ENCODE assay signal across 15 cellular contexts in genomic region chr7:47320296-47320695, GRCh38.
DNase-seq lines count a peak whose midpoint lies in the region; ATAC-seq and TF ChIP-seq lines count a peak whose summit lies in the region.
"Had no signal": no experiment of that assay in that cellular context is flagged by ENCODE, and none has a peak within 500 bp of the region (broad histone marks: within the 10 kb centered on the region; RNA-seq: fewer than 3 reads in every experiment).

No MANE protein-coding gene starts in this region.

- in situ Hi-C loops in IMR-90 (cut with MboI; ENCODE audit: low sequenced_read_pairs), result no loop called here

- no peak overlapping the region for H3K18ac ChIP-seq in IMR-90 (ENCODE audit: low read depth, low read length)

- peaks cover 6% of the 10 kb centered on the region for H3K9me3 ChIP-seq in IMR-90 (ENCODE audit: control insufficient read depth, insufficient read depth, low read length)
- H3K9me3 ChIP-seq: A549 had no signal

- H3K14ac ChIP-seq in IMR-90 (replicated peaks; ENCODE audit: low read depth, low read length), result no peak overlapping the region

- no peak overlapping the region for H2BK5ac ChIP-seq in IMR-90 (ENCODE audit: low read depth, low read length, poor library complexity, severe bottlenecking)

- H2BK20ac ChIP-seq in IMR-90 (ENCODE audit: low read depth, low read length), result no peak overlapping the region

- H3K27ac Mint-ChIP-seq in Calu3 (ENCODE audit: unreplicated experiment) (peak overlapping the region; percentile 18), chondrocyte (ENCODE audit: unreplicated experiment) (peak overlapping the region; percentile 66)
- H3K27ac Mint-ChIP-seq: CD4-positive, alpha-beta T cell had no signal

- H3K9me3 Mint-ChIP-seq in Calu3 (ENCODE audit: low read depth, unreplicated experiment) (no peaks in the 10 kb centered on the region), chondrocyte (ENCODE audit: low read depth) (peaks cover 5% of the 10 kb centered on the region)
- H3K9me3 Mint-ChIP-seq: CD4-positive, alpha-beta T cell had no signal

- no peak overlapping the region for H3K4ac ChIP-seq in IMR-90 (ENCODE audit: low read depth, low read length)

- H3K4me3 Mint-ChIP-seq in Calu3 (ENCODE audit: low read depth, unreplicated experiment), result no peak overlapping the region
- no peak overlapping the region for H3K4me3 Mint-ChIP-seq in chondrocyte (ENCODE audit: unreplicated experiment)
- H3K4me3 Mint-ChIP-seq: CD4-positive, alpha-beta T cell had no signal

- H3K36me3 Mint-ChIP-seq in Calu3 (ENCODE audit: insufficient read depth, unreplicated experiment), result peaks cover 23% of the 10 kb centered on the region
- H3K36me3 Mint-ChIP-seq in chondrocyte (ENCODE audit: low read depth), result peaks cover 53% of the 10 kb centered on the region

- no peak overlapping the region for H2BK120ac ChIP-seq in IMR-90 (ENCODE audit: low read depth, low read length)

- no peak overlapping the region for H3K56ac ChIP-seq in IMR-90 (ENCODE audit: extremely low read depth, insufficient read depth, low read length)

- H2AK5ac ChIP-seq in IMR-90 (ENCODE audit: low read depth, low read length), result no peak overlapping the region

- no CpG with 5 or more reads among the region's 5 CpGs for WGBS in IMR-90 (ENCODE audit: extremely low coverage in 2 of 2, insufficient read length in 1 of 2), 2 experiments

- H4K91ac ChIP-seq in IMR-90 (ENCODE audit: insufficient read depth, low read depth, low read length), result no peak overlapping the region

- no peak for TF ChIP-seq POLR2A in IMR-90 (IDR thresholded peaks at IDR 0.05; ENCODE audit: low read depth, low read length)

- H3K27me3 Mint-ChIP-seq in Calu3 (ENCODE audit: unreplicated experiment) (no peaks in the 10 kb centered on the region), chondrocyte (ENCODE audit: low read depth) (no peaks in the 10 kb centered on the region)
- H3K27me3 Mint-ChIP-seq: CD4-positive, alpha-beta T cell had no signal

- no peak overlapping the region for H4K8ac ChIP-seq in IMR-90 (ENCODE audit: low read depth in 2 of 2, low read length in 2 of 2)

- no peak overlapping the region for H3K9ac ChIP-seq in IMR-90 (ENCODE audit: low read depth, low read length)

- H3K4me2 ChIP-seq in IMR-90 (ENCODE audit: low read depth, low read length), result no peak overlapping the region
- H3K4me2 ChIP-seq: A549, PC-9 had no signal

- no peak overlapping the region for H2AK9ac ChIP-seq in IMR-90 (replicated peaks; ENCODE audit: low read depth, low read length, poor library complexity)

- BruUV-seq in Calu3 (replicated peaks; lab: Mats Ljungman, UMichigan) (no TSS peak), IMR-90 (replicated peaks; lab: Mats Ljungman, UMichigan) (no TSS peak)

- no peak overlapping the region for H2AFZ ChIP-seq in IMR-90 (replicated peaks; ENCODE audit: low read length, poor library complexity)
- H2AFZ ChIP-seq: PC-9 had no signal

- CTCF ChIA-PET in Calu3 (lab: Charles Lee) (no interaction called here), IMR-90 (lab: Yijun Ruan, JAX) (no interaction called here)

- H3K4me1 Mint-ChIP-seq in Calu3 (ENCODE audit: low read depth, unreplicated experiment) (peaks cover 10% of the 10 kb centered on the region), chondrocyte (ENCODE audit: low read depth) (peaks cover 78% of the 10 kb centered on the region)

- H3K27ac ChIP-seq in IMR-90 (ENCODE audit: insufficient read depth, low read length), result no peak overlapping the region
- H3K27ac ChIP-seq: A549, PC-9 had no signal

- H3K27me3 ChIP-seq in IMR-90 (ENCODE audit: control insufficient read depth, insufficient read depth, low read length), result no peaks in the 10 kb centered on the region

- peaks cover 35% of the 10 kb centered on the region for H3K36me3 ChIP-seq in IMR-90 (ENCODE audit: control insufficient read depth, insufficient read depth, low read length)

- intact Hi-C loops in Calu3 (cut with micrococcal nuclease; ENCODE audit: unreplicated experiment), result no loop called here
- intact Hi-C loops in IMR-90 (cut with micrococcal nuclease), result no loop called here

- H4K5ac ChIP-seq in IMR-90 (ENCODE audit: low read depth, low read length), result no peak overlapping the region

- dilution Hi-C loops in IMR-90 (cut with HindIII; ENCODE audit: low sequenced_read_pairs, unreplicated experiment), result no loop called here

- TF ChIP-seq CTCF in Calu3 (IDR thresholded peaks at IDR 0.05; ENCODE audit: unreplicated experiment), result no peak
- no peak for TF ChIP-seq CTCF in IMR-90 (conservative IDR thresholded peaks at IDR 0.05; ENCODE audit: low read depth, low read length)
- TF ChIP-seq CTCF in chondrocyte (IDR thresholded peaks at IDR 0.05), result no peak

- no peak for TF ChIP-seq RAD21 in IMR-90 (IDR thresholded peaks at IDR 0.05; ENCODE audit: low read length)

- POLR2A ChIA-PET in IMR-90 (lab: Charles Lee; ENCODE audit: unreplicated experiment), result no interaction called here

- no peak overlapping the region for H2BK15ac ChIP-seq in IMR-90 (ENCODE audit: low read depth, low read length)

- no peak overlapping the region for H3K4me3 ChIP-seq in IMR-90 (ENCODE audit: insufficient read depth, low read depth, low read length)
- H3K4me3 ChIP-seq: A549, PC-9 had no signal

- peaks cover 8% of the 10 kb centered on the region; the same call in 1 of the 2 replicates for H4K20me1 ChIP-seq in IMR-90 (ENCODE audit: insufficient read depth, low read length)

- ATAC-seq in IMR-90 (ENCODE audit: low read depth) (no peak), HG03565 (IDR thresholded peaks at IDR 0.05; ENCODE audit: unreplicated experiment) (no peak)

- peaks cover 5% of the 10 kb centered on the region; the same call in 1 of the 2 replicates for H3K4me1 ChIP-seq in IMR-90 (ENCODE audit: control insufficient read depth, insufficient read depth, low read length)
- H3K4me1 ChIP-seq: A549 had no signal

- H3K79me1 ChIP-seq in IMR-90 (ENCODE audit: low read depth in 1 of 2, low read length in 2 of 2), result peaks cover 39 to 77% of the 10 kb centered on the region in 2 experiments

- no peak overlapping the region for H3K23ac ChIP-seq in IMR-90 (ENCODE audit: low read depth, low read length)

- DNase-seq in Calu3, result no peak
- peak; percentile 49 for DNase-seq in IMR-90
- no peak for DNase-seq in chondrocyte (ENCODE audit: low spot score)
- DNase-seq in myocyte (ENCODE audit: low read depth), result peak; percentile 87
- no peak for DNase-seq in islet precursor cell
- no peak for DNase-seq in HPDE6-E6E7 (ENCODE audit: extremely low spot score)
- no peak for DNase-seq in NCI-H2029 (lab: John Stamatoyannopoulos, UW)
- DNase-seq: CD4-positive, alpha-beta T cell; Kasumi-1; NCI-H1436 treated with DMSO at 0.1 percent for 48 hours; NCI-H69; PC-9; SHP77 treated with DMSO at 0.1 percent for 48 hours had no signal

- H3K9me1 ChIP-seq in IMR-90 (ENCODE audit: insufficient read depth, low read length), result peaks cover 9% of the 10 kb centered on the region

TF ChIP-seq in IMR-90, 13 proteins besides CTCF, POLR2A, EP300 and RAD21:
- TF ChIP-seq CHD1 (IDR thresholded peaks at IDR 0.05; ENCODE audit: low read depth, low read length) (no peak), SMC3 (IDR thresholded peaks at IDR 0.05; ENCODE audit: low read depth, low read length) (no peak), FOS (IDR thresholded peaks at IDR 0.05; ENCODE audit: low read depth, low read length) (no peak), ELK1 (IDR thresholded peaks at IDR 0.05; ENCODE audit: borderline replicate concordance, low read depth, low read length) (no peak), USF2 (IDR thresholded peaks at IDR 0.05; ENCODE audit: low read depth, low read length) (no peak), RCOR1 (IDR thresholded peaks at IDR 0.05; ENCODE audit: insufficient replicate concordance, low read length) (no peak)

Comparison
In these comparisons a context has a peak if more than half of its experiments do, and no peak if none do; other contexts are left out.
1. DNase-seq: peak in IMR-90 (single experiment) and myocyte (single experiment); none in Calu3 (single experiment), chondrocyte (single experiment), islet precursor cell (single experiment), HPDE6-E6E7 (single experiment) and NCI-H2029 (single experiment).